14 cellular contexts compared by ENCODE assay signal in genomic region chr12:108128221-108129016, GRCh38. TPM values are rescaled to one million over a fixed set of nuclear protein-coding genes. Genes with fewer than 3 reads are reported as not detected.
DNase-seq lines count a peak whose midpoint lies in the region; ATAC-seq and TF ChIP-seq lines count a peak whose summit lies in the region.
"Had no signal": no experiment of that assay in that cellular context is flagged by ENCODE, and none has a peak within 500 bp of the region (broad histone marks: within the 10 kb centered on the region; RNA-seq: fewer than 3 reads in every experiment).

No MANE protein-coding gene starts in this region.

- no peak for DNase-seq in activated T-cell treated with anti-CD3 and anti-CD28 coated beads, Interleukin-2, amount 50 U/mL, for 72 hours
- no peak for DNase-seq in activated T-cell treated with anti-CD3 and anti-CD28 coated beads, Interleukin-2, amount 50 U/mL, for 24 hours
- DNase-seq in natural killer cell (no peak), tibial nerve (ENCODE audit: low spot score in 2 of 2) (no peak), OCI-M1 (lab: John Stamatoyannopoulos, UW) (no peak)
- no peak for DNase-seq in activated CD4-positive, alpha-beta T cell treated with anti-CD3 and anti-CD28 coated beads for 48 hours
- DNase-seq: activated gamma-delta T cell; SHP77 treated with DMSO at 0.1 percent for 48 hours; stimulated activated CD4-positive, alpha-beta T cell treated with anti-CD3 and anti-CD28 coated beads, Interleukin-4, amount 100 ng/mL, for 24 hours had no signal

- H3K27me3 ChIP-seq in ectodermal cell (ENCODE audit: control insufficient read depth, insufficient read depth, low read length, poor library complexity, severe bottlenecking) = peaks cover 15% of the 10 kb centered on the region
- peaks cover 0 to 16% of the 10 kb centered on the region in 2 donors for H3K27me3 ChIP-seq in tibial nerve

- TF ChIP-seq POLR2A in tibial nerve (IDR thresholded peaks at IDR 0.05) = no peak

- ATAC-seq in activated T-cell treated with anti-CD3 and anti-CD28 coated beads, Interleukin-2, amount 50 U/mL, for 72 hours (replicated peaks in 1 of 2) = no peak
- ATAC-seq in natural killer cell (no peak), GM19452 (IDR thresholded peaks at IDR 0.05; ENCODE audit: unreplicated experiment) (no peak)

- peaks cover 9% of the 10 kb centered on the region for H3K4me1 Mint-ChIP-seq in activated T-cell treated with anti-CD3 and anti-CD28 coated beads, Interleukin-2, amount 50 U/mL, for 72 hours (ENCODE audit: low read depth)
- H3K4me1 Mint-ChIP-seq in activated T-cell treated with anti-CD3 and anti-CD28 coated beads, Interleukin-2, amount 50 U/mL, for 24 hours (ENCODE audit: low read depth) = peaks cover 3% of the 10 kb centered on the region
- H3K4me1 Mint-ChIP-seq in natural killer cell = peaks cover 0 to 8% of the 10 kb centered on the region in 2 donors

- H3K4me1 ChIP-seq in ectodermal cell (ENCODE audit: control insufficient read depth, insufficient read depth, low read length) = peaks cover 10% of the 10 kb centered on the region
- H3K4me1 ChIP-seq in tibial nerve = peaks cover 0 to 23% (median 0%) of the 10 kb centered on the region in 4 donors

- intact Hi-C loops in natural killer cell (cut with micrococcal nuclease) = no loop called here

- WGBS in ectodermal cell, 2 experiments = 89 to 92% methylated on average over 10 of the region's 10 CpGs
- WGBS in tibial nerve, 2 donors = 70 to 78% methylated on average over 10 of the region's 10 CpGs

- H3K27me3 Mint-ChIP-seq in activated T-cell treated with anti-CD3 and anti-CD28 coated beads, Interleukin-2, amount 50 U/mL, for 72 hours (ENCODE audit: low read depth) = peaks cover 57% of the 10 kb centered on the region
- peaks cover 65% of the 10 kb centered on the region for H3K27me3 Mint-ChIP-seq in activated T-cell treated with anti-CD3 and anti-CD28 coated beads, Interleukin-2, amount 50 U/mL, for 24 hours
- peaks cover 55 to 66% of the 10 kb centered on the region in 2 donors for H3K27me3 Mint-ChIP-seq in natural killer cell (ENCODE audit: low read depth in 2 of 2)

- H3K9me3 ChIP-seq in ectodermal cell (ENCODE audit: control insufficient read depth, low read length) (no peaks in the 10 kb centered on the region), tibial nerve (peaks cover 0 to 5% (median 0%) of the 10 kb centered on the region in 4 donors)
- H3K9me3 ChIP-seq: pancreas had no signal

- peak overlapping the region; percentile 18 to 61 for H3K4me3 Mint-ChIP-seq in activated T-cell treated with anti-CD3 and anti-CD28 coated beads, Interleukin-2, amount 50 U/mL, for 72 hours
- no peak overlapping the region for H3K4me3 Mint-ChIP-seq in activated T-cell treated with anti-CD3 and anti-CD28 coated beads, Interleukin-2, amount 50 U/mL, for 24 hours
- H3K4me3 Mint-ChIP-seq in natural killer cell = peak overlapping the region; percentile 57

- H3K27ac ChIP-seq in ectodermal cell (ENCODE audit: insufficient read depth, low read depth, low read length, poor library complexity, severe bottlenecking) = no peak overlapping the region
- H3K27ac ChIP-seq in tibial nerve = peak overlapping the region in 1 of 4 donors; percentile 75
- H3K27ac ChIP-seq: pancreas had no signal

- TF ChIP-seq EP300 in tibial nerve (IDR thresholded peaks at IDR 0.05) = no peak

- H3K4me3 ChIP-seq in ectodermal cell (ENCODE audit: insufficient read depth, low read depth, low read length) (peak overlapping the region; percentile 54), tibial nerve (peak overlapping the region in 3 of 4 donors; percentile 33 to 59 (median 44))

- no peaks in the 10 kb centered on the region for H3K36me3 ChIP-seq in ectodermal cell (ENCODE audit: control insufficient read depth, insufficient read depth, low read length)
- no peaks in the 10 kb centered on the region for H3K36me3 ChIP-seq in tibial nerve
- H3K36me3 ChIP-seq: pancreas had no signal

- TF ChIP-seq CTCF in natural killer cell (IDR thresholded peaks at IDR 0.05) (no peak), tibial nerve (IDR thresholded peaks at IDR 0.05) (no peak)

- H3K9me3 Mint-ChIP-seq in activated T-cell treated with anti-CD3 and anti-CD28 coated beads, Interleukin-2, amount 50 U/mL, for 72 hours = no peaks in the 10 kb centered on the region
- no peaks in the 10 kb centered on the region for H3K9me3 Mint-ChIP-seq in activated T-cell treated with anti-CD3 and anti-CD28 coated beads, Interleukin-2, amount 50 U/mL, for 24 hours
- no peaks in the 10 kb centered on the region for H3K9me3 Mint-ChIP-seq in natural killer cell

- no peak overlapping the region for H3K27ac Mint-ChIP-seq in activated T-cell treated with anti-CD3 and anti-CD28 coated beads, Interleukin-2, amount 50 U/mL, for 72 hours
- no peak overlapping the region for H3K27ac Mint-ChIP-seq in activated T-cell treated with anti-CD3 and anti-CD28 coated beads, Interleukin-2, amount 50 U/mL, for 24 hours
- no peak overlapping the region for H3K27ac Mint-ChIP-seq in natural killer cell

- peaks cover 0 to 2% of the 10 kb centered on the region in 2 donors for H3K36me3 Mint-ChIP-seq in activated T-cell treated with anti-CD3 and anti-CD28 coated beads, Interleukin-2, amount 50 U/mL, for 72 hours (ENCODE audit: insufficient read depth in 2 of 2)
- H3K36me3 Mint-ChIP-seq in activated T-cell treated with anti-CD3 and anti-CD28 coated beads, Interleukin-2, amount 50 U/mL, for 24 hours (ENCODE audit: low read depth) = no peaks in the 10 kb centered on the region
- no peaks in the 10 kb centered on the region for H3K36me3 Mint-ChIP-seq in natural killer cell

RNA-seq across cellular contexts. Expression of gene WSCD2, which starts 0.7 kb away (rescaled TPM):
- total RNA-seq in activated T-cell treated with anti-CD3 and anti-CD28 coated beads, Interleukin-2, amount 50 U/mL, for 72 hours = not detected
- 3.7 TPM for polyA plus RNA-seq in ectodermal cell (2013, experiment 1 of 4)
- polyA plus RNA-seq in ectodermal cell (2013, experiment 2 of 4) = 5.2 TPM
- polyA plus RNA-seq in ectodermal cell (2013, experiment 3 of 4) = 7.3 TPM
- polyA plus RNA-seq in ectodermal cell (2013, experiment 4 of 4) = 10.1 TPM
- total RNA-seq in natural killer cell = under 1 TPM in 2 of 3 donors, not detected in 1; 0.32 to 0.78 TPM
- total RNA-seq in tibial nerve = 10 to 100 TPM in 3 of 4 donors, 1 to 10 TPM in 1; 4.2 to 38.9 (median 20.8) TPM
- total RNA-seq: dermis blood vessel endothelial cell, M059J had no signal
